In the genomic region with DNA sequence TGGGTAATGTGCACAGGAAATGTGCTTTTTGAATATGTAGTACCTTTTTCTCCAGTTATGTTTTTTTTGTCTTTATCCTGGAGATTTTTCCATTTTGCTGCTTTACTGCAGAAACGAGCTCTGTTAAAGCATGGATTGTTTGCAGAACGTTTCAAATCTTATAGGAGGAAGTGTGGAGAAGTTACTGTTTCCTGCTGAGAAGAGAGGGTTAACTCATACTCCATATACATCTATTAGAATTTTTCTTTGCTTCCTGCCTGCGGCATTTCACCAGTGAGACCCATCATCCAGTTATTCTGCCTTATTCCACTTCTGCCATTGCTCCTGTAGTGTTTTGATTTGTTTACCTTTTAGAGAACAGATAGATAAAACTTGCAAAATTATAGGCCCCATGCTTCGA, we compare ENCODE assay signal across 8 cellular contexts. TPM values are rescaled to one million over a fixed set of nuclear protein-coding genes. Genes with fewer than 3 reads are reported as not detected.
DNase-seq lines count a peak whose midpoint lies in the region; ATAC-seq and TF ChIP-seq lines count a peak whose summit lies in the region.

No MANE protein-coding gene starts in this region.

- H3K4me3 ChIP-seq in CD8-positive, alpha-beta memory T cell (ENCODE audit: low read length): peak overlapping the region; percentile 94
- H3K4me3 ChIP-seq in KMS-11 (IDR thresholded peaks at IDR 0.05; ENCODE audit: insufficient read depth, low read depth, low read length) (peak overlapping the region; percentile 97), ascending aorta (peak overlapping the region; percentile 55 to 80), right lobe of liver (peak overlapping the region; percentile 60 to 77 (median 75)), urinary bladder (ENCODE audit: low read depth, low read length) (peak overlapping the region; percentile 93)

- peaks cover 0 to 5% of the 10 kb centered on the region in 2 donors for H3K27me3 Mint-ChIP-seq in CD8-positive, alpha-beta memory T cell

- peak overlapping the region; percentile 77 for H3K4me2 ChIP-seq in KMS-11

- intact Hi-C loops in ascending aorta (cut with DNase I): loop anchor here (10.0 kb wide), 2 partner anchors 169 to 509 kb away; a partner anchor contains a TSS
- intact Hi-C loops in right lobe of liver (cut with DNase I): no loop called here

- H3K9me3 ChIP-seq in CD8-positive, alpha-beta memory T cell (ENCODE audit: low read length): no peaks in the 10 kb centered on the region
- no peaks in the 10 kb centered on the region for H3K9me3 ChIP-seq in ascending aorta
- no peaks in the 10 kb centered on the region for H3K9me3 ChIP-seq in right lobe of liver

- H3K27ac Mint-ChIP-seq in CD8-positive, alpha-beta memory T cell: peak overlapping the region; percentile 93 to 100 (median 98)

- H3K36me3 Mint-ChIP-seq in CD8-positive, alpha-beta memory T cell: peaks cover 0 to 39% (median 3%) of the 10 kb centered on the region in 3 donors

- ATAC-seq in right lobe of liver: no peak
- no peak for ATAC-seq in GM19023 (IDR thresholded peaks at IDR 0.05; ENCODE audit: unreplicated experiment)

- no peaks in the 10 kb centered on the region for H3K27me3 ChIP-seq in CD8-positive, alpha-beta memory T cell (ENCODE audit: insufficient read depth, low read length, poor library complexity, severe bottlenecking)
- no peaks in the 10 kb centered on the region for H3K27me3 ChIP-seq in KMS-11 (ENCODE audit: insufficient read depth, low read depth)
- H3K27me3 ChIP-seq in ascending aorta: no peaks in the 10 kb centered on the region
- no peaks in the 10 kb centered on the region for H3K27me3 ChIP-seq in right lobe of liver

- peak in 1 of 5 donors; percentile 19 for DNase-seq in CD8-positive, alpha-beta memory T cell
- DNase-seq in ascending aorta (ENCODE audit: low spot score in 2 of 2): no peak
- no peak for DNase-seq in right lobe of liver
- DNase-seq in NCI-H2227 (lab: John Stamatoyannopoulos, UW; ENCODE audit: unreplicated experiment): no peak
- no peak for DNase-seq in medulla oblongata (ENCODE audit: extremely low spot score)

- CTCF ChIA-PET in CD8-positive, alpha-beta memory T cell (lab: Charles Lee): interaction anchor here (0.5 kb wide), 1 partner anchor 10 kb away, joined by 3 read pairs; no protein-coding TSS in a partner anchor

- peak overlapping the region; percentile 93 to 100 (median 98) for H3K4me3 Mint-ChIP-seq in CD8-positive, alpha-beta memory T cell

- peaks cover 12% of the 10 kb centered on the region for H4K20me1 ChIP-seq in KMS-11 (ENCODE audit: insufficient read depth)

- H2AFZ ChIP-seq in KMS-11 (ENCODE audit: low read depth): peak overlapping the region; percentile 71

- peaks cover 0 to 1% (median 0%) of the 10 kb centered on the region in 5 donors for H3K9me3 Mint-ChIP-seq in CD8-positive, alpha-beta memory T cell

- peak overlapping the region; percentile 92 for H3K9ac ChIP-seq in KMS-11

- peaks cover 16% of the 10 kb centered on the region for H3K4me1 ChIP-seq in CD8-positive, alpha-beta memory T cell (ENCODE audit: insufficient read depth, low read length)
- peaks cover 39% of the 10 kb centered on the region for H3K4me1 ChIP-seq in KMS-11 (ENCODE audit: low read depth, poor library complexity, severe bottlenecking)
- peaks cover 0 to 4% of the 10 kb centered on the region in 2 donors for H3K4me1 ChIP-seq in ascending aorta
- peaks cover 0 to 23% (median 2%) of the 10 kb centered on the region in 4 donors for H3K4me1 ChIP-seq in right lobe of liver
- H3K4me1 ChIP-seq in urinary bladder (ENCODE audit: insufficient read depth): no peaks in the 10 kb centered on the region

- H3K36me3 ChIP-seq in CD8-positive, alpha-beta memory T cell (ENCODE audit: insufficient read depth, low read length): no peaks in the 10 kb centered on the region
- H3K36me3 ChIP-seq in KMS-11 (ENCODE audit: insufficient read depth) (no peaks in the 10 kb centered on the region), ascending aorta (no peaks in the 10 kb centered on the region), right lobe of liver (no peaks in the 10 kb centered on the region), urinary bladder (ENCODE audit: insufficient read depth) (no peaks in the 10 kb centered on the region)

- peaks cover 65% of the 10 kb centered on the region for H3K79me2 ChIP-seq in KMS-11 (ENCODE audit: insufficient read depth, low read depth)

- POLR2A ChIA-PET in CD8-positive, alpha-beta memory T cell (lab: Charles Lee): interaction anchor here (1.3 kb wide), 1 partner anchor 8 kb away, joined by 3 read pairs; no protein-coding TSS in a partner anchor

- H3K27ac ChIP-seq in CD8-positive, alpha-beta memory T cell (ENCODE audit: low read depth, low read length): peak overlapping the region; percentile 89
- H3K27ac ChIP-seq in KMS-11: peak overlapping the region; percentile 95
- H3K27ac ChIP-seq in ascending aorta: peak overlapping the region; percentile 93 to 94
- peak overlapping the region; percentile 77 to 98 (median 95) for H3K27ac ChIP-seq in right lobe of liver
- H3K27ac ChIP-seq in urinary bladder (ENCODE audit: low read depth): no peak overlapping the region

- TF ChIP-seq CTCF in KMS-11 (conservative IDR thresholded peaks at IDR 0.05; ENCODE audit: low read depth, low read length): no peak; the same call in 1 of the 2 replicates
- TF ChIP-seq CTCF in ascending aorta (IDR thresholded peaks at IDR 0.05): no peak
- no peak for TF ChIP-seq CTCF in right lobe of liver (IDR thresholded peaks at IDR 0.05)

- TF ChIP-seq POLR2A in right lobe of liver (IDR thresholded peaks at IDR 0.05): no peak

- H3K4me1 Mint-ChIP-seq in CD8-positive, alpha-beta memory T cell: peaks cover 32 to 53% (median 50%) of the 10 kb centered on the region in 3 donors

- 0% methylated on average over 4 of the region's 4 CpGs for WGBS in right lobe of liver (ENCODE audit: insufficient coverage, low coverage, low lambda C conversion rate, missing lambda C conversion rate)
- 2% methylated on average over 4 of the region's 4 CpGs for WGBS in urinary bladder

RNA-seq across cellular contexts. Expression of a gene that starts 2.0 kb away (rescaled TPM):
- 10 to 100 TPM; 24.1 to 26.4 TPM for total RNA-seq in CD8-positive, alpha-beta memory T cell
- 40.5 TPM for polyA plus RNA-seq in CD8-positive, alpha-beta memory T cell
- total RNA-seq in ascending aorta: 13.7 TPM
- 10 to 100 TPM in 4 of 6 experiments, 1 to 10 TPM in 2; 8.9 to 17.5 (median 11.0) TPM for total RNA-seq in right lobe of liver
- 23.4 TPM for total RNA-seq in urinary bladder
- polyA plus RNA-seq in urinary bladder: 19.3 TPM

RNA-seq across cellular contexts. Expression of a gene that starts 44.6 kb away (rescaled TPM):
- total RNA-seq in CD8-positive, alpha-beta memory T cell: 10 to 100 TPM; 75.2 to 79.8 TPM
- 20.3 TPM for polyA plus RNA-seq in CD8-positive, alpha-beta memory T cell
- total RNA-seq in ascending aorta: 19.5 TPM
- total RNA-seq in right lobe of liver: 10 to 100 TPM; 10.8 to 28.0 (median 21.2) TPM
- total RNA-seq in urinary bladder: 66.6 TPM
- polyA plus RNA-seq in urinary bladder: 34.9 TPM
